8 cellular contexts compared by ENCODE assay signal in genomic region chr17:35373532-35373983, GRCh38. TPM values are rescaled to one million over a fixed set of nuclear protein-coding genes. Genes with fewer than 3 reads are reported as not detected.
DNase-seq lines count a peak whose midpoint lies in the region; TF ChIP-seq lines count a peak whose summit lies in the region.

A gene with protein sequence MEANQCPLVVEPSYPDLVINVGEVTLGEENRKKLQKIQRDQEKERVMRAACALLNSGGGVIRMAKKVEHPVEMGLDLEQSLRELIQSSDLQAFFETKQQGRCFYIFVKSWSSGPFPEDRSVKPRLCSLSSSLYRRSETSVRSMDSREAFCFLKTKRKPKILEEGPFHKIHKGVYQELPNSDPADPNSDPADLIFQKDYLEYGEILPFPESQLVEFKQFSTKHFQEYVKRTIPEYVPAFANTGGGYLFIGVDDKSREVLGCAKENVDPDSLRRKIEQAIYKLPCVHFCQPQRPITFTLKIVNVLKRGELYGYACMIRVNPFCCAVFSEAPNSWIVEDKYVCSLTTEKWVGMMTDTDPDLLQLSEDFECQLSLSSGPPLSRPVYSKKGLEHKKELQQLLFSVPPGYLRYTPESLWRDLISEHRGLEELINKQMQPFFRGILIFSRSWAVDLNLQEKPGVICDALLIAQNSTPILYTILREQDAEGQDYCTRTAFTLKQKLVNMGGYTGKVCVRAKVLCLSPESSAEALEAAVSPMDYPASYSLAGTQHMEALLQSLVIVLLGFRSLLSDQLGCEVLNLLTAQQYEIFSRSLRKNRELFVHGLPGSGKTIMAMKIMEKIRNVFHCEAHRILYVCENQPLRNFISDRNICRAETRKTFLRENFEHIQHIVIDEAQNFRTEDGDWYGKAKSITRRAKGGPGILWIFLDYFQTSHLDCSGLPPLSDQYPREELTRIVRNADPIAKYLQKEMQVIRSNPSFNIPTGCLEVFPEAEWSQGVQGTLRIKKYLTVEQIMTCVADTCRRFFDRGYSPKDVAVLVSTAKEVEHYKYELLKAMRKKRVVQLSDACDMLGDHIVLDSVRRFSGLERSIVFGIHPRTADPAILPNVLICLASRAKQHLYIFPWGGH (minus strand): TSS chr17:35373621. CDS start chr17:35363807, 9,814 bp downstream.

- H3K9me3 ChIP-seq in KOPT-K1 (ENCODE audit: insufficient read depth, low read length, poor library complexity, severe bottlenecking) (peaks cover 20% of the 10 kb centered on the region), right atrium auricular region (peaks cover 0 to 14% of the 10 kb centered on the region in 2 donors), vagina (no peaks in the 10 kb centered on the region)

- no peak for TF ChIP-seq CTCF in right atrium auricular region (IDR thresholded peaks at IDR 0.05)
- TF ChIP-seq CTCF in vagina (IDR thresholded peaks at IDR 0.05), result no peak

- peak; percentile 1 for DNase-seq in NCI-H146 (lab: John Stamatoyannopoulos, UW)
- no peak for DNase-seq in NCI-H146 treated with DMSO at 0.1 percent for 48 hours (lab: John Stamatoyannopoulos, UW; ENCODE audit: unreplicated experiment)
- peak; percentile 72 to 93 (median 87) for DNase-seq in T-helper 2 cell
- peak; percentile 98 for DNase-seq in right atrium auricular region (ENCODE audit: low spot score)
- DNase-seq in vagina (ENCODE audit: extremely low spot score in 2 of 2), result peak in 1 of 2 donors; percentile 95

- intact Hi-C loops in vagina (cut with DNase I), result no loop called here

- peak; percentile 77 to 96 for TF ChIP-seq POLR2A in vagina (IDR thresholded peaks at IDR 0.05)

- H3K4me1 ChIP-seq in right atrium auricular region (peaks cover 0 to 23% of the 10 kb centered on the region in 2 donors), rectal smooth muscle tissue (ENCODE audit: control insufficient read depth, insufficient read depth, low read length) (peaks cover 5% of the 10 kb centered on the region), vagina (peaks cover 6% of the 10 kb centered on the region)

- peak within 1 kb of the TSS; percentile 76 for H3K9ac ChIP-seq in rectal smooth muscle tissue (ENCODE audit: low read length)

- H3K27me3 ChIP-seq in right atrium auricular region (no peaks in the 10 kb centered on the region), rectal smooth muscle tissue (ENCODE audit: control insufficient read depth, insufficient read depth, low read length) (no peaks in the 10 kb centered on the region), vagina (no peaks in the 10 kb centered on the region)

- H3K27ac ChIP-seq in KOPT-K1 (ENCODE audit: low read depth, low read length, poor library complexity, severe bottlenecking) (peak within 1 kb of the TSS; percentile 99), angular gyrus (ENCODE audit: low read depth, low read length) (peak within 1 kb of the TSS; percentile 64), right atrium auricular region (peak within 1 kb of the TSS; percentile 92), rectal smooth muscle tissue (ENCODE audit: low read depth, low read length) (peak within 1 kb of the TSS; percentile 97), vagina (peak within 1 kb of the TSS; percentile 100)

- H3K4me3 ChIP-seq in right atrium auricular region, result peak within 1 kb of the TSS; percentile 67 to 72
- H3K4me3 ChIP-seq in rectal smooth muscle tissue (ENCODE audit: low read length), result peak within 1 kb of the TSS; percentile 71
- H3K4me3 ChIP-seq in vagina, result peak within 1 kb of the TSS; percentile 64 to 82

- H3K36me3 ChIP-seq in KOPT-K1 (ENCODE audit: insufficient read depth, low read length), result peaks cover 35% of the 10 kb centered on the region
- no peaks in the 10 kb centered on the region for H3K36me3 ChIP-seq in right atrium auricular region
- no peaks in the 10 kb centered on the region for H3K36me3 ChIP-seq in rectal smooth muscle tissue (ENCODE audit: control insufficient read depth, insufficient read depth, low read length)
- H3K36me3 ChIP-seq in vagina, result no peaks in the 10 kb centered on the region

RNA-seq across cellular contexts. Expression of the gene that starts here (rescaled TPM):
- total RNA-seq in right atrium auricular region, result 10 to 100 TPM; 19.8 to 20.8 TPM
- 21.1 TPM for total RNA-seq in vagina
